Comparison of ENCODE assay signal across 8 cellular contexts in the genomic region with DNA sequence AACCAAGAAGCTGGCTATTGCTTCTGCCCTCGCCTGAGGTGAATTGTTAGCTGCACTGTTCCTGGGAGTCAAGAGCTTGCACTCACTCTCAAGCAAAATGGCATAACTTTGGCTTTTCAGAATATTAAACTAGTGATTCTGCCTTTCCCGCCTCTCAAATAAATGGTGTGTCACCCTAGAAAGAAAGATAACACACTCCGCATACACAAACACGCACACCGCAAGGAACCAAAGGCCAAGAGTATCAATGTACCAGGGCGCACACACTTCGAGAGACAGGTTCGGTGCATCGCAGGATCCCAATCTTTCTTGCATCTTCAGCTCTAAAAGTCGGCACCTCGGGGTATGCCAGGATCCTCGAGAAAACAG. TPM values are rescaled to one million over a fixed set of nuclear protein-coding genes. Genes with fewer than 3 reads are reported as not detected.
DNase-seq lines count a peak whose midpoint lies in the region; ATAC-seq and TF ChIP-seq lines count a peak whose summit lies in the region.

No MANE protein-coding gene starts in this region.

- peak; percentile 25 for DNase-seq in NCI-H1436 (lab: John Stamatoyannopoulos, UW)
- no peak for DNase-seq in NCI-H1436 treated with DMSO at 0.1 percent for 48 hours (lab: John Stamatoyannopoulos, UW)
- DNase-seq in activated naive CD4-positive, alpha-beta T cell treated with anti-CD3 and anti-CD28 coated beads, Interleukin-2, amount 50 U/mL, for 72 hours (ENCODE audit: low spot score in 2 of 2), result no peak
- DNase-seq in right atrium auricular region (ENCODE audit: low spot score), result no peak
- DNase-seq in sigmoid colon, result no peak
- DNase-seq in activated CD8-positive, alpha-beta memory T cell treated with anti-CD3 and anti-CD28 coated beads, Interleukin-2, amount 50 U/mL, for 48 hours, result no peak

- H3K9me3 ChIP-seq in HUES6 (ENCODE audit: control insufficient read depth, insufficient read depth, low read depth, low read length) (peaks cover 9% of the 10 kb centered on the region; the same call in 1 of the 2 replicates), right atrium auricular region (no peaks in the 10 kb centered on the region), sigmoid colon (no peaks in the 10 kb centered on the region)

- H3K27me3 ChIP-seq in HUES6 (ENCODE audit: control insufficient read depth, insufficient read depth, low read length), result no peaks in the 10 kb centered on the region
- no peaks in the 10 kb centered on the region for H3K27me3 ChIP-seq in right atrium auricular region
- H3K27me3 ChIP-seq in sigmoid colon, result no peaks in the 10 kb centered on the region

- no peak for TF ChIP-seq POLR2A in sigmoid colon (IDR thresholded peaks at IDR 0.05)

- intact Hi-C loops in sigmoid colon (cut with DNase I), result loop anchor here (5.0 kb wide), 1 partner anchor 87 kb away; a partner anchor contains a TSS

- peak; percentile 28 for ATAC-seq in GM21529 (IDR thresholded peaks at IDR 0.05; ENCODE audit: unreplicated experiment)
- ATAC-seq in activated naive CD4-positive, alpha-beta T cell treated with anti-CD3 and anti-CD28 coated beads, Interleukin-2, amount 50 U/mL, for 72 hours, result peak; percentile 27 to 41

- no peak for TF ChIP-seq CTCF in right atrium auricular region (IDR thresholded peaks at IDR 0.05)
- TF ChIP-seq CTCF in sigmoid colon (IDR thresholded peaks at IDR 0.05), result no peak

- 2 to 4% methylated on average over 12 of the region's 12 CpGs for WGBS in sigmoid colon, 2 donors

- H3K27ac ChIP-seq in HUES6 (ENCODE audit: low read depth, low read length) (no peak overlapping the region), right atrium auricular region (peak overlapping the region; percentile 76 to 84), sigmoid colon (peak overlapping the region; percentile 82 to 87 (median 84))

- TF ChIP-seq EP300 in sigmoid colon (IDR thresholded peaks at IDR 0.05), result no peak

- H3K9ac ChIP-seq in HUES6 (ENCODE audit: low read length), result peak overlapping the region; percentile 94

- H3K4me1 ChIP-seq in HUES6 (ENCODE audit: control insufficient read depth, insufficient read depth, low read length) (no peaks in the 10 kb centered on the region), right atrium auricular region (peaks cover 0 to 19% of the 10 kb centered on the region in 2 donors), sigmoid colon (peaks cover 0 to 44% (median 23%) of the 10 kb centered on the region in 4 donors)

- peaks cover 0 to 4% of the 10 kb centered on the region in 2 donors for H3K9me3 Mint-ChIP-seq in activated naive CD4-positive, alpha-beta T cell treated with anti-CD3 and anti-CD28 coated beads, Interleukin-2, amount 50 U/mL, for 72 hours

- peak overlapping the region; percentile 96 for H3K4me3 ChIP-seq in HUES6 (ENCODE audit: low read depth, low read length)
- peak overlapping the region; percentile 85 to 89 for H3K4me3 ChIP-seq in right atrium auricular region
- peak overlapping the region; percentile 70 to 83 (median 75) for H3K4me3 ChIP-seq in sigmoid colon

- peak overlapping the region; percentile 97 to 99 for H3K27ac Mint-ChIP-seq in activated naive CD4-positive, alpha-beta T cell treated with anti-CD3 and anti-CD28 coated beads, Interleukin-2, amount 50 U/mL, for 72 hours

- H3K36me3 Mint-ChIP-seq in activated naive CD4-positive, alpha-beta T cell treated with anti-CD3 and anti-CD28 coated beads, Interleukin-2, amount 50 U/mL, for 72 hours, result peaks cover 21 to 40% of the 10 kb centered on the region in 2 donors

- H3K36me3 ChIP-seq in HUES6 (ENCODE audit: control insufficient read depth, insufficient read depth, low read length), result peaks cover 32% of the 10 kb centered on the region
- H3K36me3 ChIP-seq in right atrium auricular region, result peaks cover 21% of the 10 kb centered on the region
- H3K36me3 ChIP-seq in sigmoid colon, result peaks cover 3 to 36% (median 12%) of the 10 kb centered on the region in 4 donors

RNA-seq across cellular contexts. Expression of a gene that starts 0.5 kb away (rescaled TPM):
- 10 to 100 TPM; 33.4 to 42.6 TPM for total RNA-seq in activated naive CD4-positive, alpha-beta T cell treated with anti-CD3 and anti-CD28 coated beads, Interleukin-2, amount 50 U/mL, for 72 hours
- 10 to 100 TPM; 20.2 to 30.7 TPM for total RNA-seq in right atrium auricular region
- 10 to 100 TPM; 16.3 to 24.3 (median 19.8) TPM for total RNA-seq in sigmoid colon
- polyA plus RNA-seq in sigmoid colon, result 10 to 100 TPM; 27.1 to 43.7 (median 34.8) TPM

RNA-seq across cellular contexts. Expression of a gene that starts 15.9 kb away (rescaled TPM):
- total RNA-seq in activated naive CD4-positive, alpha-beta T cell treated with anti-CD3 and anti-CD28 coated beads, Interleukin-2, amount 50 U/mL, for 72 hours, result 10 to 100 TPM; 14.6 to 17.7 TPM
- total RNA-seq in right atrium auricular region (10 to 100 TPM in 1 of 2 donors, 1 to 10 TPM in 1; 6.2 to 14.0 TPM), sigmoid colon (10 to 100 TPM in 2 of 4 donors, 1 to 10 TPM in 2; 8.8 to 14.3 (median 11.1) TPM)
- 1 to 10 TPM; 3.0 to 4.6 (median 4.2) TPM for polyA plus RNA-seq in sigmoid colon
